In genomic region chrX:99887918-99888317, GRCh38 we compare ENCODE assay signal across 29 cellular contexts.
"Had no signal": no experiment of that assay in that cellular context is flagged by ENCODE, and none has a peak within 500 bp of the region (broad histone marks: within the 10 kb centered on the region; RNA-seq: fewer than 3 reads in every experiment).

No MANE protein-coding gene starts in this region.

- H3K4me3 ChIP-seq: colonic mucosa, coronary artery, dorsolateral prefrontal cortex, esophagus muscularis mucosa, esophagus squamous epithelium, gastrocnemius medialis, gastroesophageal sphincter, heart left ventricle, heart right ventricle had no signal

- H3K27me3 Mint-ChIP-seq: dendritic cell treated with granulocyte-macrophage colony-stimulating factor and Interleukin-4, amounts not matched to agents 40 ng/mL and 50 ng/mL, for 4 days; effector memory CD8-positive, alpha-beta T cell had no signal

- ATAC-seq: effector memory CD8-positive, alpha-beta T cell; esophagus mucosa; foreskin keratinocyte; gastrocnemius medialis; gastroesophageal sphincter; heart left ventricle; heart right ventricle had no signal

- H3K27me3 ChIP-seq: colonic mucosa, esophagus muscularis mucosa, esophagus squamous epithelium, foreskin keratinocyte, gastrocnemius medialis, gastroesophageal sphincter, heart right ventricle had no signal

- H3K27ac Mint-ChIP-seq: dendritic cell treated with granulocyte-macrophage colony-stimulating factor and Interleukin-4, amounts not matched to agents 40 ng/mL and 50 ng/mL, for 4 days; effector memory CD8-positive, alpha-beta T cell; endodermal cell had no signal

- H3K9me3 ChIP-seq: colonic mucosa, esophagus muscularis mucosa, esophagus squamous epithelium, gastrocnemius medialis, gastroesophageal sphincter, heart left ventricle had no signal

- H3K36me3 ChIP-seq: colonic mucosa, esophagus muscularis mucosa, esophagus squamous epithelium, gastrocnemius medialis, gastroesophageal sphincter, heart left ventricle, heart right ventricle had no signal

- FAIRE-seq: colon, endometrium, endothelial cell of umbilical vein, frontal cortex had no signal

- DNase-seq: colonic mucosa; cortex of kidney; dermis blood vessel endothelial cell; dorsolateral prefrontal cortex; effector CD4-positive, alpha-beta T cell; effector CD8-positive, alpha-beta T cell; effector memory CD4-positive, alpha-beta T cell; effector memory CD8-positive, alpha-beta T cell; endodermal cell; erythroblast; esophagus squamous epithelium; foreskin fibroblast; foreskin melanocyte; gastrocnemius medialis; glutamatergic neuron; head of caudate nucleus; heart right ventricle had no signal

- H3K4me1 ChIP-seq: colonic mucosa, esophagus muscularis mucosa, esophagus squamous epithelium, foreskin keratinocyte, gastrocnemius medialis, gastroesophageal sphincter, heart left ventricle, heart right ventricle had no signal

- H3K4me3 Mint-ChIP-seq: dendritic cell treated with granulocyte-macrophage colony-stimulating factor and Interleukin-4, amounts not matched to agents 40 ng/mL and 50 ng/mL, for 4 days; effector memory CD8-positive, alpha-beta T cell; endodermal cell had no signal

- H3K27ac ChIP-seq: colonic mucosa, coronary artery, dorsolateral prefrontal cortex, epithelial cell of prostate, esophagus muscularis mucosa, esophagus squamous epithelium, foreskin keratinocyte, gastrocnemius medialis, gastroesophageal sphincter, heart left ventricle, heart right ventricle had no signal
